ENCODE assay signal across 17 cellular contexts in the genomic region with DNA sequence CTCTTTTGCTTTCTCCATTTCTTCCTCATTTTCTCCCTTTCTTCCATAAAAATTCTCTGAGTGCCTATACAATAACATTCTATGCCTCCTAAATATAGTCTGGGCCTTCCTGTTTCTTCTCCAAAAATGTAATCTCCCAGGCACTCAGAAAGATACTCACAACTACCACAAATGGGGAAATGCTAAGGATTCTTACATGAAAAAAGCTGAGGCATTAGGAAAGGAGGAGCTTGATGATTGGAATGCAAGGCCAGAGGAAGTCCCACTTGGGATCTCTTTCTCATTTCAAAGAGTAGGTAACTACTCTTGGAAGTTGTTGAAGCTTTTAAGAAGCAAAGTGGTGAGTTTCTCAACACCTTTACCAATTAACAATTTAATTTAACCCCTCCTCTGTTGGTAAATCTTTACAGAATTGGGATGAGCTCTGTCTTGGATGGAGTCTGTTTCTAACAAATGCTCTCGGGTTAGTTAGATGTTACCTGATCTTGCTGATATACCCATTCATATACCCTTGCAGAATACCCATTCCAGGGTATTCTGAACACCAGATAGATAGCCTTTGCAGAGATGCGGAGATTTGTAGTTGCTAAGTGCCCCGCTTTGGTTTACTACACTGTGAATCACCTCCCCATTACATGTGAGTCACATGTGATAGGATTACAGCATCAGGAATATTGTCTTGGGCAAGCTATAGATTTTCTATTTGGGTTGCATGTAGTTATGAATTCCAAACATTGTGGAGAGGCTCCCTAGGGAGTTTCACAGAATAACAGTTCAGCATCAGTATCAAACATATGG.
A peak's percentile ranks its signal among the peaks of the same experiment; 100 is the strongest.
DNase-seq lines count a peak whose midpoint lies in the region; ATAC-seq and TF ChIP-seq lines count a peak whose summit lies in the region.
"Had no signal": no experiment of that assay in that cellular context is flagged by ENCODE, and none has a peak within 500 bp of the region (broad histone marks: within the 10 kb centered on the region; RNA-seq: fewer than 3 reads in every experiment).

No MANE protein-coding gene starts in this region.

- H3K27ac ChIP-seq in RWPE1 (no peak overlapping the region), epithelial cell of prostate (no peak overlapping the region), substantia nigra (ENCODE audit: low read depth, low read length, poor library complexity, severe bottlenecking) (no peak overlapping the region)
- H3K27ac ChIP-seq: prostate gland had no signal

- H3K9me3 ChIP-seq in ES-I3 (ENCODE audit: control insufficient read depth, insufficient read depth, low read length), result no peaks in the 10 kb centered on the region
- H3K9me3 ChIP-seq: prostate gland had no signal

- peak overlapping the region; percentile 81 for H3K9ac ChIP-seq in ES-I3 (ENCODE audit: low read depth, low read length)

- POLR2A ChIA-PET in RWPE1 (lab: Yijun Ruan, JAX; ENCODE audit: low non-redundant PET), result no interaction called here

- no peak for TF ChIP-seq CTCF in RWPE1 (conservative IDR thresholded peaks at IDR 0.05; ENCODE audit: low read depth)

- no peaks in the 10 kb centered on the region for H3K36me3 ChIP-seq in ES-I3 (ENCODE audit: insufficient read depth, low read length)
- H3K36me3 ChIP-seq: prostate gland had no signal

- peak; percentile 57 for DNase-seq in RWPE1 (ENCODE audit: low spot score)
- peak; percentile 45 for DNase-seq in epithelial cell of prostate (ENCODE audit: low read depth, low spot score)
- peak; percentile 20 for DNase-seq in kidney tubule cell (ENCODE audit: low spot score)
- DNase-seq in substantia nigra (lab: John Stamatoyannopoulos, UW), result no peak
- no peak for DNase-seq in T-helper 2 cell
- DNase-seq: activated CD8-positive, alpha-beta memory T cell treated with anti-CD3 and anti-CD28 coated beads, Interleukin-2, amount 10 ng/mL, durations not matched to agents 7 days and 5 days; activated naive CD4-positive, alpha-beta T cell treated with anti-CD3 and anti-CD28 coated beads, Interleukin-2, amount 50 U/mL, for 16 hours; GOT3; midbrain; NCI-H187; stimulated activated CD4-positive, alpha-beta T cell treated with anti-CD3 and anti-CD28 coated beads, Interleukin-2, amount 100 ng/mL, for 24 hours had no signal

- ATAC-seq in HG03135 (IDR thresholded peaks at IDR 0.05; ENCODE audit: unreplicated experiment), result no peak
- no peak for ATAC-seq in GM21390 (IDR thresholded peaks at IDR 0.05; ENCODE audit: unreplicated experiment)
- ATAC-seq: activated CD8-positive, alpha-beta memory T cell treated with anti-CD3 and anti-CD28 coated beads, Interleukin-2, amount 10 ng/mL, durations not matched to agents 7 days and 5 days; GM12878; stimulated activated memory B cell treated with anti-CD40 and anti-IgM and Interleukin-4, amounts not matched to agents 10 μg/mL and 1 μg/mL and 100 μg/mL, for 72 hours had no signal

- H3K4me1 ChIP-seq in ES-I3 (ENCODE audit: insufficient read depth, low read length), result peaks cover 25% of the 10 kb centered on the region

- CTCF ChIA-PET in RWPE1 (lab: Yijun Ruan, JAX), result interaction anchor here (0.7 to 0.9 kb wide), 3 partner anchors 10 to 127 kb away, joined by 3 to 4 read pairs (median 3); no protein-coding TSS in a partner anchor

Comparison
In these comparisons a context has a peak if more than half of its experiments do, and no peak if none do; other contexts are left out.
1. DNase-seq: peak in RWPE1 (single experiment), epithelial cell of prostate (single experiment) and kidney tubule cell (single experiment); none in substantia nigra (0 of 49) and T-helper 2 cell (0 of 5).